ENCODE assay signal across 1 cellular context in the genomic region with DNA sequence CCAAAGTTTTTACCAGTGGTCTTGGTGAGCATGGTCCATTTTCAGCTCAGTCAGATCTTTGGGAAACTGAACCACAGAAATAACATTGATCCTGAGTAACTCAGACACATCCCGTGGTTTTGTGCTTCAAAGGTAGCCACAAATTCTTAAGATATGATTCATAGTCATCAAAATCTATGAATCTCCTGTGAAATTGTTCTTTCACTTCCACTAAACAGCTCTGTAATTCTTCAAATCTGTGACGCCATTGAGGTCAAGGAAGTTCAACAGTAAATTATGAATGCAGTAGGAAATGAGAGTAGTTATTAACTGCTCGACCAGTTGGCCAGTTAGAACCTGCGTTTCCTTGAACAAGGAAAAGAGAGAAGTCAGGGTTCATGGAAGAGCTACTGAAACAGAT.
TF ChIP-seq lines count a peak whose summit lies in the region.

No MANE protein-coding gene starts in this region.

TF ChIP-seq in GM12878, 131 proteins besides CTCF, POLR2A, EP300 and RAD21 (continued from another document and continues in another):
- TF ChIP-seq, protein P1, sequence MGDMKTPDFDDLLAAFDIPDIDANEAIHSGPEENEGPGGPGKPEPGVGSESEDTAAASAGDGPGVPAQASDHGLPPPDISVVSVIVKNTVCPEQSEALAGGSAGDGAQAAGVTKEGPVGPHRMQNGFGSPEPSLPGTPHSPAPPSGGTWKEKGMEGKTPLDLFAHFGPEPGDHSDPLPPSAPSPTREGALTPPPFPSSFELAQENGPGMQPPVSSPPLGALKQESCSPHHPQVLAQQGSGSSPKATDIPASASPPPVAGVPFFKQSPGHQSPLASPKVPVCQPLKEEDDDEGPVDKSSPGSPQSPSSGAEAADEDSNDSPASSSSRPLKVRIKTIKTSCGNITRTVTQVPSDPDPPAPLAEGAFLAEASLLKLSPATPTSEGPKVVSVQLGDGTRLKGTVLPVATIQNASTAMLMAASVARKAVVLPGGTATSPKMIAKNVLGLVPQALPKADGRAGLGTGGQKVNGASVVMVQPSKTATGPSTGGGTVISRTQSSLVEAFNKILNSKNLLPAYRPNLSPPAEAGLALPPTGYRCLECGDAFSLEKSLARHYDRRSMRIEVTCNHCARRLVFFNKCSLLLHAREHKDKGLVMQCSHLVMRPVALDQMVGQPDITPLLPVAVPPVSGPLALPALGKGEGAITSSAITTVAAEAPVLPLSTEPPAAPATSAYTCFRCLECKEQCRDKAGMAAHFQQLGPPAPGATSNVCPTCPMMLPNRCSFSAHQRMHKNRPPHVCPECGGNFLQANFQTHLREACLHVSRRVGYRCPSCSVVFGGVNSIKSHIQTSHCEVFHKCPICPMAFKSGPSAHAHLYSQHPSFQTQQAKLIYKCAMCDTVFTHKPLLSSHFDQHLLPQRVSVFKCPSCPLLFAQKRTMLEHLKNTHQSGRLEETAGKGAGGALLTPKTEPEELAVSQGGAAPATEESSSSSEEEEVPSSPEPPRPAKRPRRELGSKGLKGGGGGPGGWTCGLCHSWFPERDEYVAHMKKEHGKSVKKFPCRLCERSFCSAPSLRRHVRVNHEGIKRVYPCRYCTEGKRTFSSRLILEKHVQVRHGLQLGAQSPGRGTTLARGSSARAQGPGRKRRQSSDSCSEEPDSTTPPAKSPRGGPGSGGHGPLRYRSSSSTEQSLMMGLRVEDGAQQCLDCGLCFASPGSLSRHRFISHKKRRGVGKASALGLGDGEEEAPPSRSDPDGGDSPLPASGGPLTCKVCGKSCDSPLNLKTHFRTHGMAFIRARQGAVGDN (IDR thresholded peaks at IDR 0.05): no peak
- no peak for TF ChIP-seq ASH2L (IDR thresholded peaks at IDR 0.05; ENCODE audit: borderline replicate concordance, low read depth)
- no peak for TF ChIP-seq NRF1 (conservative IDR thresholded peaks at IDR 0.05; ENCODE audit: low read depth, low read length)
- no peak for TF ChIP-seq PML (IDR thresholded peaks at IDR 0.05; ENCODE audit: low read length)
- TF ChIP-seq, protein P2, sequence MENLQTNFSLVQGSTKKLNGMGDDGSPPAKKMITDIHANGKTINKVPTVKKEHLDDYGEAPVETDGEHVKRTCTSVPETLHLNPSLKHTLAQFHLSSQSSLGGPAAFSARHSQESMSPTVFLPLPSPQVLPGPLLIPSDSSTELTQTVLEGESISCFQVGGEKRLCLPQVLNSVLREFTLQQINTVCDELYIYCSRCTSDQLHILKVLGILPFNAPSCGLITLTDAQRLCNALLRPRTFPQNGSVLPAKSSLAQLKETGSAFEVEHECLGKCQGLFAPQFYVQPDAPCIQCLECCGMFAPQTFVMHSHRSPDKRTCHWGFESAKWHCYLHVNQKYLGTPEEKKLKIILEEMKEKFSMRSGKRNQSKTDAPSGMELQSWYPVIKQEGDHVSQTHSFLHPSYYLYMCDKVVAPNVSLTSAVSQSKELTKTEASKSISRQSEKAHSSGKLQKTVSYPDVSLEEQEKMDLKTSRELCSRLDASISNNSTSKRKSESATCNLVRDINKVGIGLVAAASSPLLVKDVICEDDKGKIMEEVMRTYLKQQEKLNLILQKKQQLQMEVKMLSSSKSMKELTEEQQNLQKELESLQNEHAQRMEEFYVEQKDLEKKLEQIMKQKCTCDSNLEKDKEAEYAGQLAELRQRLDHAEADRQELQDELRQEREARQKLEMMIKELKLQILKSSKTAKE (IDR thresholded peaks at IDR 0.05; ENCODE audit: low read depth, poor library complexity, severe bottlenecking): peak; percentile 13
- no peak for TF ChIP-seq RAD51 (IDR thresholded peaks at IDR 0.05)
- TF ChIP-seq, protein P3, sequence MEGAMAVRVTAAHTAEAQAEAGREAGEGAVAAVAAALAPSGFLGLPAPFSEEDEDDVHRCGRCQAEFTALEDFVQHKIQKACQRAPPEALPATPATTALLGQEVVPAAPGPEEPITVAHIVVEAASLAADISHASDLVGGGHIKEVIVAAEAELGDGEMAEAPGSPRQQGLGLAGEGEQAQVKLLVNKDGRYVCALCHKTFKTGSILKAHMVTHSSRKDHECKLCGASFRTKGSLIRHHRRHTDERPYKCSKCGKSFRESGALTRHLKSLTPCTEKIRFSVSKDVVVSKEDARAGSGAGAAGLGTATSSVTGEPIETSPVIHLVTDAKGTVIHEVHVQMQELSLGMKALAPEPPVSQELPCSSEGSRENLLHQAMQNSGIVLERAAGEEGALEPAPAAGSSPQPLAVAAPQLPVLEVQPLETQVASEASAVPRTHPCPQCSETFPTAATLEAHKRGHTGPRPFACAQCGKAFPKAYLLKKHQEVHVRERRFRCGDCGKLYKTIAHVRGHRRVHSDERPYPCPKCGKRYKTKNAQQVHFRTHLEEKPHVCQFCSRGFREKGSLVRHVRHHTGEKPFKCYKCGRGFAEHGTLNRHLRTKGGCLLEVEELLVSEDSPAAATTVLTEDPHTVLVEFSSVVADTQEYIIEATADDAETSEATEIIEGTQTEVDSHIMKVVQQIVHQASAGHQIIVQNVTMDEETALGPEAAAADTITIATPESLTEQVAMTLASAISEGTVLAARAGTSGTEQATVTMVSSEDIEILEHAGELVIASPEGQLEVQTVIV (IDR thresholded peaks at IDR 0.05; ENCODE audit: borderline replicate concordance, partially characterized antibody): no peak
- no peak for TF ChIP-seq NBN (IDR thresholded peaks at IDR 0.05)
- no peak for TF ChIP-seq RB1 (IDR thresholded peaks at IDR 0.05; ENCODE audit: borderline replicate concordance)
- no peak for TF ChIP-seq CHD1 (IDR thresholded peaks at IDR 0.05; ENCODE audit: low read depth, low read length)
- TF ChIP-seq ZNF217 (IDR thresholded peaks at IDR 0.05): no peak
- TF ChIP-seq ZNF384 (IDR thresholded peaks at IDR 0.05; ENCODE audit: borderline replicate concordance, low read depth, low read length): no peak
- peak; percentile 90 for TF ChIP-seq NR2F1 (conservative IDR thresholded peaks at IDR 0.05)
- TF ChIP-seq TARDBP (IDR thresholded peaks at IDR 0.05; ENCODE audit: borderline replicate concordance): no peak
- TF ChIP-seq NFYA (IDR thresholded peaks at IDR 0.05; ENCODE audit: borderline replicate concordance, low read depth, low read length): no peak
- TF ChIP-seq BCL11A (IDR thresholded peaks at IDR 0.05; ENCODE audit: low read depth, low read length): peak; percentile 29; the same call in 1 of the 2 replicates
- TF ChIP-seq ETV6 (conservative IDR thresholded peaks at IDR 0.05 in 1 of 2, IDR thresholded peaks at IDR 0.05 in 1 of 2; ENCODE audit: borderline replicate concordance in 1 of 2, low read depth in 1 of 2): peak in 1 of 2 experiments; percentile 71; a peak in 1 of 4 replicates
- TF ChIP-seq, protein P4, sequence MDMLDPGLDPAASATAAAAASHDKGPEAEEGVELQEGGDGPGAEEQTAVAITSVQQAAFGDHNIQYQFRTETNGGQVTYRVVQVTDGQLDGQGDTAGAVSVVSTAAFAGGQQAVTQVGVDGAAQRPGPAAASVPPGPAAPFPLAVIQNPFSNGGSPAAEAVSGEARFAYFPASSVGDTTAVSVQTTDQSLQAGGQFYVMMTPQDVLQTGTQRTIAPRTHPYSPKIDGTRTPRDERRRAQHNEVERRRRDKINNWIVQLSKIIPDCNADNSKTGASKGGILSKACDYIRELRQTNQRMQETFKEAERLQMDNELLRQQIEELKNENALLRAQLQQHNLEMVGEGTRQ (IDR thresholded peaks at IDR 0.05; ENCODE audit: borderline replicate concordance, low read depth, low read length): no peak
- TF ChIP-seq KAT2A (conservative IDR thresholded peaks at IDR 0.05; ENCODE audit: control insufficient read depth, low read depth, low read length): no peak
- peak; percentile 59; the same call in 1 of the 2 replicates for TF ChIP-seq IRF4 (IDR thresholded peaks at IDR 0.05; ENCODE audit: low read depth, low read length)
- no peak for TF ChIP-seq ZBED1 (IDR thresholded peaks at IDR 0.05; ENCODE audit: borderline replicate concordance)
- no peak for TF ChIP-seq POU2F2 (IDR thresholded peaks at IDR 0.05; ENCODE audit: borderline replicate concordance, low read depth, low read length)
- no peak for TF ChIP-seq ZNF622 (IDR thresholded peaks at IDR 0.05)
- no peak for TF ChIP-seq RCOR1 (conservative IDR thresholded peaks at IDR 0.05; ENCODE audit: low read depth, low read length)
- TF ChIP-seq JUND (IDR thresholded peaks at IDR 0.05; ENCODE audit: low read depth, low read length): no peak
- no peak for TF ChIP-seq YBX1 (IDR thresholded peaks at IDR 0.05)
- TF ChIP-seq, protein P5, sequence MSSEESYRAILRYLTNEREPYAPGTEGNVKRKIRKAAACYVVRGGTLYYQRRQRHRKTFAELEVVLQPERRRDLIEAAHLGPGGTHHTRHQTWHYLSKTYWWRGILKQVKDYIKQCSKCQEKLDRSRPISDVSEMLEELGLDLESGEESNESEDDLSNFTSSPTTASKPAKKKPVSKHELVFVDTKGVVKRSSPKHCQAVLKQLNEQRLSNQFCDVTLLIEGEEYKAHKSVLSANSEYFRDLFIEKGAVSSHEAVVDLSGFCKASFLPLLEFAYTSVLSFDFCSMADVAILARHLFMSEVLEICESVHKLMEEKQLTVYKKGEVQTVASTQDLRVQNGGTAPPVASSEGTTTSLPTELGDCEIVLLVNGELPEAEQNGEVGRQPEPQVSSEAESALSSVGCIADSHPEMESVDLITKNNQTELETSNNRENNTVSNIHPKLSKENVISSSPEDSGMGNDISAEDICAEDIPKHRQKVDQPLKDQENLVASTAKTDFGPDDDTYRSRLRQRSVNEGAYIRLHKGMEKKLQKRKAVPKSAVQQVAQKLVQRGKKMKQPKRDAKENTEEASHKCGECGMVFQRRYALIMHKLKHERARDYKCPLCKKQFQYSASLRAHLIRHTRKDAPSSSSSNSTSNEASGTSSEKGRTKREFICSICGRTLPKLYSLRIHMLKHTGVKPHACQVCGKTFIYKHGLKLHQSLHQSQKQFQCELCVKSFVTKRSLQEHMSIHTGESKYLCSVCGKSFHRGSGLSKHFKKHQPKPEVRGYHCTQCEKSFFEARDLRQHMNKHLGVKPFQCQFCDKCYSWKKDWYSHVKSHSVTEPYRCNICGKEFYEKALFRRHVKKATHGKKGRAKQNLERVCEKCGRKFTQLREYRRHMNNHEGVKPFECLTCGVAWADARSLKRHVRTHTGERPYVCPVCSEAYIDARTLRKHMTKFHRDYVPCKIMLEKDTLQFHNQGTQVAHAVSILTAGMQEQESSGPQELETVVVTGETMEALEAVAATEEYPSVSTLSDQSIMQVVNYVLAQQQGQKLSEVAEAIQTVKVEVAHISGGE (CRISPR knock-in tag; IDR thresholded peaks at IDR 0.05): no peak
- no peak for TF ChIP-seq MEF2A (IDR thresholded peaks at IDR 0.05; ENCODE audit: insufficient read depth, low read depth, low read length)
- no peak for TF ChIP-seq ZNF274 (IDR thresholded peaks at IDR 0.05; ENCODE audit: insufficient read depth, insufficient read length)
- TF ChIP-seq NR2C1 (IDR thresholded peaks at IDR 0.05): no peak
- no peak for TF ChIP-seq POLR2AphosphoS5 (IDR thresholded peaks at IDR 0.05; ENCODE audit: low read length)
- 0 out of 2 replicates have a peak, but pooled peaks have one; percentile 43 for TF ChIP-seq TCF7 (IDR thresholded peaks at IDR 0.05; ENCODE audit: borderline replicate concordance)
- TF ChIP-seq HDAC2 (IDR thresholded peaks at IDR 0.05): no peak
- no peak for TF ChIP-seq HCFC1 (IDR thresholded peaks at IDR 0.05; ENCODE audit: low read length)
- TF ChIP-seq FOXK2 (IDR thresholded peaks at IDR 0.05): no peak
- TF ChIP-seq, protein P6, sequence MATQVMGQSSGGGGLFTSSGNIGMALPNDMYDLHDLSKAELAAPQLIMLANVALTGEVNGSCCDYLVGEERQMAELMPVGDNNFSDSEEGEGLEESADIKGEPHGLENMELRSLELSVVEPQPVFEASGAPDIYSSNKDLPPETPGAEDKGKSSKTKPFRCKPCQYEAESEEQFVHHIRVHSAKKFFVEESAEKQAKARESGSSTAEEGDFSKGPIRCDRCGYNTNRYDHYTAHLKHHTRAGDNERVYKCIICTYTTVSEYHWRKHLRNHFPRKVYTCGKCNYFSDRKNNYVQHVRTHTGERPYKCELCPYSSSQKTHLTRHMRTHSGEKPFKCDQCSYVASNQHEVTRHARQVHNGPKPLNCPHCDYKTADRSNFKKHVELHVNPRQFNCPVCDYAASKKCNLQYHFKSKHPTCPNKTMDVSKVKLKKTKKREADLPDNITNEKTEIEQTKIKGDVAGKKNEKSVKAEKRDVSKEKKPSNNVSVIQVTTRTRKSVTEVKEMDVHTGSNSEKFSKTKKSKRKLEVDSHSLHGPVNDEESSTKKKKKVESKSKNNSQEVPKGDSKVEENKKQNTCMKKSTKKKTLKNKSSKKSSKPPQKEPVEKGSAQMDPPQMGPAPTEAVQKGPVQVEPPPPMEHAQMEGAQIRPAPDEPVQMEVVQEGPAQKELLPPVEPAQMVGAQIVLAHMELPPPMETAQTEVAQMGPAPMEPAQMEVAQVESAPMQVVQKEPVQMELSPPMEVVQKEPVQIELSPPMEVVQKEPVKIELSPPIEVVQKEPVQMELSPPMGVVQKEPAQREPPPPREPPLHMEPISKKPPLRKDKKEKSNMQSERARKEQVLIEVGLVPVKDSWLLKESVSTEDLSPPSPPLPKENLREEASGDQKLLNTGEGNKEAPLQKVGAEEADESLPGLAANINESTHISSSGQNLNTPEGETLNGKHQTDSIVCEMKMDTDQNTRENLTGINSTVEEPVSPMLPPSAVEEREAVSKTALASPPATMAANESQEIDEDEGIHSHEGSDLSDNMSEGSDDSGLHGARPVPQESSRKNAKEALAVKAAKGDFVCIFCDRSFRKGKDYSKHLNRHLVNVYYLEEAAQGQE (IDR thresholded peaks at IDR 0.05; ENCODE audit: low read depth, low read length): no peak
- no peak for TF ChIP-seq NFXL1 (IDR thresholded peaks at IDR 0.05; ENCODE audit: borderline replicate concordance)
- no peak for TF ChIP-seq YY1 (IDR thresholded peaks at IDR 0.05; ENCODE audit: low read depth, low read length)
- TF ChIP-seq KDM1A (IDR thresholded peaks at IDR 0.05; ENCODE audit: borderline replicate concordance): no peak
- TF ChIP-seq MYB (IDR thresholded peaks at IDR 0.05; ENCODE audit: borderline replicate concordance, low read depth, low read length): no peak
- TF ChIP-seq, protein P7, sequence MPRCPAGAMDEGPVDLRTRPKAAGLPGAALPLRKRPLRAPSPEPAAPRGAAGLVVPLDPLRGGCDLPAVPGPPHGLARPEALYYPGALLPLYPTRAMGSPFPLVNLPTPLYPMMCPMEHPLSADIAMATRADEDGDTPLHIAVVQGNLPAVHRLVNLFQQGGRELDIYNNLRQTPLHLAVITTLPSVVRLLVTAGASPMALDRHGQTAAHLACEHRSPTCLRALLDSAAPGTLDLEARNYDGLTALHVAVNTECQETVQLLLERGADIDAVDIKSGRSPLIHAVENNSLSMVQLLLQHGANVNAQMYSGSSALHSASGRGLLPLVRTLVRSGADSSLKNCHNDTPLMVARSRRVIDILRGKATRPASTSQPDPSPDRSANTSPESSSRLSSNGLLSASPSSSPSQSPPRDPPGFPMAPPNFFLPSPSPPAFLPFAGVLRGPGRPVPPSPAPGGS (IDR thresholded peaks at IDR 0.05; ENCODE audit: borderline replicate concordance, insufficient read depth, low read depth, low read length, poor library complexity, severe bottlenecking): no peak
- no peak for TF ChIP-seq SREBF2 (IDR thresholded peaks at IDR 0.05; ENCODE audit: low read length)
